ENCODE assay signal across 27 cellular contexts in genomic region chr3:179304605-179305004, GRCh38. TPM values are rescaled to one million over a fixed set of nuclear protein-coding genes. Genes with fewer than 3 reads are reported as not detected.
DNase-seq lines count a peak whose midpoint lies in the region; ATAC-seq, FAIRE-seq and TF ChIP-seq lines count a peak whose summit lies in the region.
"Had no signal": no experiment of that assay in that cellular context is flagged by ENCODE, and none has a peak within 500 bp of the region (broad histone marks: within the 10 kb centered on the region; RNA-seq: fewer than 3 reads in every experiment).

No MANE protein-coding gene starts in this region.

- no peak overlapping the region for H3K4me3 ChIP-seq in RWPE2 (ENCODE audit: severe bottlenecking)
- no peak overlapping the region for H3K4me3 ChIP-seq in BE2C (ENCODE audit: low read depth, low read length)
- H3K4me3 ChIP-seq: SJSA1, tibial nerve had no signal

- H3K27ac ChIP-seq in RWPE2 (ENCODE audit: poor library complexity, severe bottlenecking), result no peak overlapping the region
- H3K27ac ChIP-seq in foreskin keratinocyte, result no peak overlapping the region
- H3K27ac ChIP-seq: SJSA1, tibial nerve, WERI-Rb-1 had no signal

- H3K4me1 ChIP-seq in RWPE2 (ENCODE audit: insufficient read depth, poor library complexity, severe bottlenecking), result no peaks in the 10 kb centered on the region
- H3K4me1 ChIP-seq in foreskin keratinocyte, result peaks cover 3% of the 10 kb centered on the region
- H3K4me1 ChIP-seq in BE2C, result no peaks in the 10 kb centered on the region
- H3K4me1 ChIP-seq: tibial nerve had no signal

- no peaks in the 10 kb centered on the region for H3K9me3 ChIP-seq in RWPE2 (ENCODE audit: severe bottlenecking)
- H3K9me3 ChIP-seq in BE2C, result no peaks in the 10 kb centered on the region; the same call in 1 of the 2 replicates
- H3K9me3 ChIP-seq: SJSA1, tibial nerve had no signal

- FAIRE-seq in GM18507 (lab: Jason Lieb, UNC), result peak; percentile 5
- FAIRE-seq: endometrium, RCC 7860 had no signal

- in situ Hi-C loops in ACHN (cut with HindIII; ENCODE audit: low pct_ligation_motif_present, low pct_unique_long_range_greater_than_20kb, low sequenced_read_pairs), result no loop called here

- H3K36me3 ChIP-seq in RWPE2 (ENCODE audit: low read depth) (no peaks in the 10 kb centered on the region), BE2C (no peaks in the 10 kb centered on the region)
- H3K36me3 ChIP-seq: SJSA1, tibial nerve, WERI-Rb-1 had no signal

- peak; percentile 13 for DNase-seq in ACHN
- no peak for DNase-seq in GM18507 (ENCODE audit: extremely low spot score, insufficient read length, low read depth)
- DNase-seq in RWPE2 (ENCODE audit: low spot score), result no peak
- DNase-seq in foreskin keratinocyte, result no peak
- no peak for DNase-seq in NCI-H2196 treated with DMSO at 0.1 percent for 48 hours (lab: John Stamatoyannopoulos, UW; ENCODE audit: unreplicated experiment)
- DNase-seq in BE2C, result no peak
- DNase-seq: activated CD4-positive, alpha-beta T cell treated with anti-CD3 and anti-CD28 coated beads, Interleukin-2, amount 10 ng/mL, durations not matched to agents 7 days and 5 days; CD4-positive, alpha-beta T cell; central memory CD4-positive, alpha-beta T cell; GF-D8; HCEC 1CT; islet precursor cell; left ventricle myocardium superior; MM.1S; NCI-H2081 treated with DMSO at 0.1 percent for 48 hours; NCI-H446; posterior cingulate gyrus; stimulated activated naive CD8-positive, alpha-beta T cell treated with anti-CD3 and anti-CD28 coated beads, Interleukin-15, amount 100 ng/mL, for 72 hours; WERI-Rb-1 had no signal

- H3K27me3 ChIP-seq in RWPE2 (ENCODE audit: insufficient read depth, poor library complexity, severe bottlenecking) (no peaks in the 10 kb centered on the region), foreskin keratinocyte (no peaks in the 10 kb centered on the region), BE2C (peaks cover 8% of the 10 kb centered on the region)
- H3K27me3 ChIP-seq: SJSA1, tibial nerve had no signal

- peak; percentile 63 for ATAC-seq in RWPE2 (ENCODE audit: low read depth)
- ATAC-seq in foreskin keratinocyte, result peak; percentile 73
- no peak for ATAC-seq in GM21515 (IDR thresholded peaks at IDR 0.05; ENCODE audit: unreplicated experiment)
- no peak for ATAC-seq in GM18519 (IDR thresholded peaks at IDR 0.05; ENCODE audit: low FRiP score, unreplicated experiment)
- ATAC-seq: activated T-helper 17 cell treated with anti-CD3 and anti-CD28 coated beads, Interleukin-2, amount 50 U/mL, for 72 hours; left ventricle myocardium superior; sciatic nerve; stimulated activated naive CD8-positive, alpha-beta T cell treated with anti-CD3 and anti-CD28 coated beads, Interleukin-15, amount 100 ng/mL, for 72 hours had no signal

- no peak for TF ChIP-seq CTCF in RWPE2 (IDR thresholded peaks at IDR 0.05; ENCODE audit: poor library complexity, severe bottlenecking)
- no peak for TF ChIP-seq CTCF in foreskin keratinocyte (conservative IDR thresholded peaks at IDR 0.05)
- TF ChIP-seq CTCF in BE2C (IDR thresholded peaks at IDR 0.05; ENCODE audit: low read depth, low read length), result no peak

RNA-seq across cellular contexts. Expression of gene ZNF639, which starts 18.2 kb away (rescaled TPM):
- 34.3 and 38.5 TPM in 2 replicates for total RNA-seq in foreskin keratinocyte
- 15.8 and 20.4 TPM in 2 replicates for polyA plus RNA-seq in foreskin keratinocyte
- polyA plus RNA-seq in BE2C (2012; ENCODE audit: insufficient read depth, insufficient read length, low read depth), result 33.2 TPM

RNA-seq across cellular contexts. Expression of gene MFN1, which starts 42.9 kb away (rescaled TPM):
- total RNA-seq in foreskin keratinocyte, result 28.8 and 32.0 TPM in 2 replicates
- polyA plus RNA-seq in foreskin keratinocyte, result 9.8 and 10.0 TPM in 2 replicates
- polyA plus RNA-seq in BE2C (2012; ENCODE audit: insufficient read depth, insufficient read length, low read depth), result 6.7 TPM

RNA-seq across cellular contexts. Expression of gene KCNMB3, which starts 53.7 kb away (rescaled TPM):
- total RNA-seq in foreskin keratinocyte, result 0.42 and 0.54 TPM in 2 replicates
- 0.49 and 0.54 TPM in 2 replicates for polyA plus RNA-seq in foreskin keratinocyte
- 5.4 TPM for polyA plus RNA-seq in BE2C (2012; ENCODE audit: insufficient read depth, insufficient read length, low read depth)

Comparison
In these comparisons a context has a peak if more than half of its experiments do, and no peak if none do; other contexts are left out.
1. ATAC-seq: peak in RWPE2 (single experiment) and foreskin keratinocyte (single experiment); none in GM21515 (single experiment) and GM18519 (single experiment).